Comparison of ENCODE assay signal across 8 cellular contexts in genomic region chr3:52704611-52705437, GRCh38. TPM values are rescaled to one million over a fixed set of nuclear protein-coding genes. Genes with fewer than 3 reads are reported as not detected.
DNase-seq lines count a peak whose midpoint lies in the region; ATAC-seq and FAIRE-seq lines count a peak whose summit lies in the region.

No MANE protein-coding gene starts in this region.

- H3K36me3 ChIP-seq in HAP-1 (replicated peaks) (peaks cover 19% of the 10 kb centered on the region), SJSA1 (peaks cover 32% of the 10 kb centered on the region), mesodermal cell (ENCODE audit: control insufficient read depth, insufficient read depth, low read length) (peaks cover 39% of the 10 kb centered on the region)
- H3K36me3 ChIP-seq in effector memory CD4-positive, alpha-beta T cell (ENCODE audit: control insufficient read depth, insufficient read depth, low read length): peaks cover 12% of the 10 kb centered on the region

- DNase-seq in Daoy (ENCODE audit: low read depth) (peak; percentile 17), HAP-1 (ENCODE audit: low spot score in 2 of 2) (peak in 1 of 2 experiments; percentile 41), SJSA1 (ENCODE audit: low read depth in 1 of 2, low spot score in 2 of 2) (peak in 1 of 2 experiments; percentile 31), urothelium cell line (ENCODE audit: low spot score) (peak; percentile 23)
- DNase-seq in effector memory CD4-positive, alpha-beta T cell: no peak

- H3K4me1 ChIP-seq in HAP-1 (peaks cover 21% of the 10 kb centered on the region), SJSA1 (replicated peaks) (peaks cover 8% of the 10 kb centered on the region; the same call in 1 of the 2 replicates), mesodermal cell (ENCODE audit: control insufficient read depth, insufficient read depth, low read length, poor library complexity, severe bottlenecking) (no peaks in the 10 kb centered on the region)
- peaks cover 20% of the 10 kb centered on the region for H3K4me1 ChIP-seq in effector memory CD4-positive, alpha-beta T cell (ENCODE audit: control insufficient read depth, insufficient read depth, low read length, poor library complexity, severe bottlenecking)

- peak overlapping the region; percentile 94 for H3K4me3 ChIP-seq in HAP-1
- H3K4me3 ChIP-seq in SJSA1: peak overlapping the region; percentile 93
- H3K4me3 ChIP-seq in effector memory CD4-positive, alpha-beta T cell (ENCODE audit: insufficient read depth, low read depth, low read length, poor library complexity, severe bottlenecking): peak overlapping the region; percentile 90
- peak overlapping the region; percentile 91 for H3K4me3 ChIP-seq in mesodermal cell (ENCODE audit: extremely low read depth, insufficient read depth, low read length, poor library complexity, severe bottlenecking)

- 4 to 9% methylated on average over 20 to 21 of the region's 22 CpGs for WGBS in mesodermal cell (ENCODE audit: insufficient coverage in 2 of 2), 2 experiments

- no peaks in the 10 kb centered on the region for H3K9me3 ChIP-seq in HAP-1
- no peaks in the 10 kb centered on the region for H3K9me3 ChIP-seq in SJSA1 (replicated peaks)
- H3K9me3 ChIP-seq in effector memory CD4-positive, alpha-beta T cell (ENCODE audit: control insufficient read depth, low read length): no peaks in the 10 kb centered on the region
- H3K9me3 ChIP-seq in mesodermal cell (ENCODE audit: control insufficient read depth, low read length): no peaks in the 10 kb centered on the region

- H3K27ac ChIP-seq in SJSA1 (peak overlapping the region; percentile 80), mesodermal cell (ENCODE audit: low read depth, low read length, severe bottlenecking) (peak overlapping the region; percentile 93)
- H3K27ac ChIP-seq in effector memory CD4-positive, alpha-beta T cell (ENCODE audit: insufficient read depth, low read length, poor library complexity, severe bottlenecking): peak overlapping the region; percentile 92

- in situ Hi-C loops in HAP-1 (cut with MboI; ENCODE audit: low sequenced_read_pairs): no loop called here

- ATAC-seq in GM21723 (IDR thresholded peaks at IDR 0.05; ENCODE audit: unreplicated experiment): no peak
- no peak for ATAC-seq in HG03378 (IDR thresholded peaks at IDR 0.05; ENCODE audit: unreplicated experiment)

- H3K27me3 ChIP-seq in HAP-1 (ENCODE audit: low read depth) (no peaks in the 10 kb centered on the region), SJSA1 (replicated peaks) (no peaks in the 10 kb centered on the region)
- H3K27me3 ChIP-seq in effector memory CD4-positive, alpha-beta T cell (replicated peaks; ENCODE audit: control insufficient read depth, insufficient read depth, low read length, poor library complexity, severe bottlenecking): no peaks in the 10 kb centered on the region

- FAIRE-seq in urothelium cell line (lab: Jason Lieb, UNC): no peak

RNA-seq across cellular contexts. Expression of gene GLT8D1, which starts 0.8 kb away (rescaled TPM):
- 37.7 and 62.4 TPM in 2 replicates for total RNA-seq in Daoy (2014; rRNA removed; shearing (Covaris generic))
- total RNA-seq in SJSA1 (2014; rRNA removed; shearing (Covaris generic)): 50.3 and 59.4 TPM in 2 replicates
- 100 TPM for polyA plus RNA-seq in mesodermal cell (2013, experiment 1 of 2)
- 97.5 TPM for polyA plus RNA-seq in mesodermal cell (2013, experiment 2 of 2)

RNA-seq across cellular contexts. Expression of gene SPCS1, which starts 1.1 kb away (rescaled TPM):
- total RNA-seq in Daoy (2014; rRNA removed; shearing (Covaris generic)): 120 and 132 TPM in 2 replicates
- total RNA-seq in SJSA1 (2014; rRNA removed; shearing (Covaris generic)): 94.7 and 111 TPM in 2 replicates
- 161 TPM for polyA plus RNA-seq in mesodermal cell (2013, experiment 1 of 2)
- polyA plus RNA-seq in mesodermal cell (2013, experiment 2 of 2): 165 TPM

RNA-seq across cellular contexts. Expression of gene GNL3, which starts 19.0 kb away (rescaled TPM):
- total RNA-seq in Daoy (2014; rRNA removed; shearing (Covaris generic)): 203 and 268 TPM in 2 replicates
- 92.6 and 134 TPM in 2 replicates for total RNA-seq in SJSA1 (2014; rRNA removed; shearing (Covaris generic))
- polyA plus RNA-seq in mesodermal cell (2013, experiment 1 of 2): 115 TPM
- 103 TPM for polyA plus RNA-seq in mesodermal cell (2013, experiment 2 of 2)

RNA-seq across cellular contexts. Expression of gene PBRM1, which starts 19.1 kb away (rescaled TPM):
- total RNA-seq in Daoy (2014; rRNA removed; shearing (Covaris generic)): 34.1 and 36.7 TPM in 2 replicates
- total RNA-seq in SJSA1 (2014; rRNA removed; shearing (Covaris generic)): 39.3 and 39.6 TPM in 2 replicates
- 43.9 TPM for polyA plus RNA-seq in mesodermal cell (2013, experiment 1 of 2)
- polyA plus RNA-seq in mesodermal cell (2013, experiment 2 of 2): 46.1 TPM

Comparison
In these comparisons a context has a peak if more than half of its experiments do, and no peak if none do; other contexts are left out.
1. DNase-seq: peak in Daoy (single experiment) and urothelium cell line (single experiment); none in effector memory CD4-positive, alpha-beta T cell (0 of 3).
2. Peak in every context shown above with its lines, with median percentiles within 50 percentile points of each other: H3K4me3 ChIP-seq and H3K27ac ChIP-seq.